In genomic region chr18:70310560-70311320, GRCh38 we compare ENCODE assay signal across 16 cellular contexts. TPM values are rescaled to one million over a fixed set of nuclear protein-coding genes. Genes with fewer than 3 reads are reported as not detected.
DNase-seq lines count a peak whose midpoint lies in the region; ATAC-seq, FAIRE-seq and TF ChIP-seq lines count a peak whose summit lies in the region.
"Had no signal": no experiment of that assay in that cellular context is flagged by ENCODE, and none has a peak within 500 bp of the region (broad histone marks: within the 10 kb centered on the region; RNA-seq: fewer than 3 reads in every experiment).

No MANE protein-coding gene starts in this region.

- peaks cover 100% of the 10 kb centered on the region for H3K79me2 ChIP-seq in HepG2 (ENCODE audit: insufficient read depth, low read length)

- H3K9me3 ChIP-seq in HepG2 (ENCODE audit: low read length), result peaks cover 7% of the 10 kb centered on the region
- no peaks in the 10 kb centered on the region for H3K9me3 ChIP-seq in right lobe of liver
- H3K9me3 ChIP-seq in mucosa of descending colon, result no peaks in the 10 kb centered on the region

- H3K9ac ChIP-seq in HepG2 (ENCODE audit: insufficient read depth, low read depth, low read length), result no peak overlapping the region
- H3K9ac ChIP-seq: GM23248 had no signal

- ATAC-seq in HepG2, result peak; percentile 42; the same call in 1 of the 3 replicates
- ATAC-seq in right lobe of liver, result no peak
- ATAC-seq in mucosa of descending colon, result peak; percentile 63
- no peak for ATAC-seq in HG02623 (IDR thresholded peaks at IDR 0.05; ENCODE audit: unreplicated experiment)
- no peak for ATAC-seq in GM21576 (IDR thresholded peaks at IDR 0.05; ENCODE audit: unreplicated experiment)
- no peak for ATAC-seq in HG02798 (IDR thresholded peaks at IDR 0.05; ENCODE audit: poor library complexity, unreplicated experiment)

- no peaks in the 10 kb centered on the region for H3K36me3 ChIP-seq in HepG2 (replicated peaks in 1 of 2; ENCODE audit: control insufficient read depth in 1 of 2, insufficient read depth in 2 of 2, low read length in 2 of 2)
- H3K36me3 ChIP-seq in right lobe of liver, result no peaks in the 10 kb centered on the region
- H3K36me3 ChIP-seq in bronchial epithelial cell (ENCODE audit: control insufficient read depth, insufficient read depth, low read length), result no peaks in the 10 kb centered on the region
- H3K36me3 ChIP-seq in mucosa of descending colon (ENCODE audit: low read depth), result no peaks in the 10 kb centered on the region

- H3K4me2 ChIP-seq in HepG2 (ENCODE audit: low read depth, low read length), result no peak overlapping the region

- in situ Hi-C loops in HepG2 (cut with HindIII; ENCODE audit: extremely low pct_ligation_motif_present, low pct_unique_long_range_greater_than_20kb), result no loop called here

- H3K27me3 ChIP-seq in HepG2 (ENCODE audit: control insufficient read depth in 1 of 2, insufficient read depth in 2 of 2, low read length in 2 of 2) (no peaks in the 10 kb centered on the region), right lobe of liver (no peaks in the 10 kb centered on the region), bronchial epithelial cell (ENCODE audit: control insufficient read depth, insufficient read depth, low read length) (no peaks in the 10 kb centered on the region)

- DNase-seq in HepG2 (ENCODE audit: low spot score), result no peak
- no peak for DNase-seq in right lobe of liver
- no peak for DNase-seq in bronchial epithelial cell (ENCODE audit: low read depth)
- no peak for DNase-seq in mucosa of descending colon
- no peak for DNase-seq in A172 (ENCODE audit: low spot score)
- DNase-seq: AML-193; CD4-positive, CD25-positive, alpha-beta regulatory T cell; GM23248; NCI-H1417; NCI-H1930; NCI-H2171; NCI-H510A had no signal

- TF ChIP-seq EP300 in HepG2 (IDR thresholded peaks at IDR 0.05; ENCODE audit: low read depth in 2 of 2, low read length in 2 of 2) (no peak), HepG2 (CRISPR knock-in tag; IDR thresholded peaks at IDR 0.05; ENCODE audit: borderline replicate concordance) (no peak)

- POLR2A ChIA-PET in HepG2 (lab: Yijun Ruan, JAX), result no interaction called here

- 96% methylated on average over 6 of the region's 6 CpGs for WGBS in HepG2 (ENCODE audit: low lambda C conversion rate)
- 86% methylated on average over 6 of the region's 6 CpGs for WGBS in right lobe of liver (ENCODE audit: insufficient coverage, low coverage, low lambda C conversion rate, missing lambda C conversion rate)

- peaks cover 9% of the 10 kb centered on the region for H4K20me1 ChIP-seq in HepG2 (ENCODE audit: insufficient read depth, low read length)

- H3K4me3 ChIP-seq in HepG2 (replicated peaks in 1 of 3; ENCODE audit: insufficient read depth in 1 of 3, low read depth in 2 of 3, low read length in 3 of 3), result no peak overlapping the region
- no peak overlapping the region for H3K4me3 ChIP-seq in right lobe of liver
- no peak overlapping the region for H3K4me3 ChIP-seq in bronchial epithelial cell (ENCODE audit: low read depth, low read length)
- no peak overlapping the region for H3K4me3 ChIP-seq in mucosa of descending colon
- H3K4me3 ChIP-seq: GM23248 had no signal

- no peak for TF ChIP-seq RAD21 in HepG2 (CRISPR knock-in tag; IDR thresholded peaks at IDR 0.05)

- peak overlapping the region; percentile 20 for H3K27ac ChIP-seq in HepG2 (ENCODE audit: extremely low read length, insufficient read depth, low read length)
- H3K27ac ChIP-seq in right lobe of liver, result no peak overlapping the region
- H3K27ac ChIP-seq: GM23248 had no signal

- BruUV-seq in HepG2 (replicated peaks; lab: Mats Ljungman, UMichigan), result no TSS peak

- FAIRE-seq in HepG2 (lab: Jason Lieb, UNC) (no peak), bronchial epithelial cell (lab: Jason Lieb, UNC) (peak; percentile 55)
- FAIRE-seq: GM12891 had no signal

- CTCF ChIA-PET in HepG2 (lab: Yijun Ruan, JAX; ENCODE audit: low intra/inter-chr PET ratio, low total read pairs), result no interaction called here

- TF ChIP-seq CTCF in HepG2 (CRISPR knock-in tag; IDR thresholded peaks at IDR 0.05) (no peak), right lobe of liver (IDR thresholded peaks at IDR 0.05) (no peak), bronchial epithelial cell (IDR thresholded peaks at IDR 0.05; ENCODE audit: insufficient read depth, low read length, severe bottlenecking) (no peak), mucosa of descending colon (IDR thresholded peaks at IDR 0.05) (no peak)

- no peak overlapping the region for H2AFZ ChIP-seq in HepG2 (ENCODE audit: low read length)
- H2AFZ ChIP-seq: GM23248 had no signal

- H3K4me1 ChIP-seq in HepG2 (ENCODE audit: insufficient read depth, low read length) (peaks cover 65% of the 10 kb centered on the region), right lobe of liver (peaks cover 0 to 26% (median 0%) of the 10 kb centered on the region in 4 donors), mucosa of descending colon (ENCODE audit: low read depth) (peaks cover 31% of the 10 kb centered on the region)

- TF ChIP-seq POLR2A in HepG2 (IDR thresholded peaks at IDR 0.05; ENCODE audit: insufficient read depth in 1 of 2, low read depth in 2 of 2, low read length in 2 of 2) (no peak), right lobe of liver (IDR thresholded peaks at IDR 0.05) (no peak)

- intact Hi-C loops in HepG2 (cut with micrococcal nuclease; ENCODE audit: unreplicated experiment) (loop anchor here (5.0 kb wide), 1 partner anchor 122 kb away; no protein-coding TSS in a partner anchor), right lobe of liver (cut with DNase I) (no loop called here), mucosa of descending colon (cut with DNase I, micrococcal nuclease) (no loop called here)

TF ChIP-seq in HepG2, 621 proteins besides CTCF, POLR2A, EP300 and RAD21:
- TF ChIP-seq ZNF768 (CRISPR knock-in tag; IDR thresholded peaks at IDR 0.05), result no peak
- no peak for TF ChIP-seq ZSCAN22 (CRISPR knock-in tag; IDR thresholded peaks at IDR 0.05)
- no peak for TF ChIP-seq HNRNPUL1 (IDR thresholded peaks at IDR 0.05; ENCODE audit: low read depth, low read length)
- TF ChIP-seq ZNF878 (CRISPR knock-in tag; IDR thresholded peaks at IDR 0.05), result 0 out of 2 replicates have a peak, but pooled peaks have one; percentile 8
TF ChIP-seq in HepG2: peak in this region for 1.

RNA-seq across cellular contexts. Expression of gene SOCS6, which starts 21.9 kb away (rescaled TPM):
- 38.3 and 49.0 TPM in 2 replicates for total RNA-seq in HepG2 (2016; rRNA removed; fragmentation: Illumina TruSeq; extraction: Trizol)
- total RNA-seq in HepG2 (2016; cell fraction: cytosol; rRNA removed; fragmentation: Illumina TruSeq; extraction: Trizol; ENCODE audit: low read depth), result 5.6 and 6.6 TPM in 2 replicates
- 37.6 and 47.6 TPM in 2 replicates for total RNA-seq in HepG2 (2016; cell fraction: insoluble cytoplasmic fraction; rRNA removed; fragmentation: Illumina TruSeq; extraction: Trizol)
- total RNA-seq in HepG2 (2016; cell fraction: membrane; rRNA removed; fragmentation: Illumina TruSeq; extraction: Trizol), result 27.3 and 28.4 TPM in 2 replicates
- total RNA-seq in HepG2 (2016; cell fraction: nucleus; rRNA removed; fragmentation: Illumina TruSeq; extraction: Trizol), result 30.4 and 31.8 TPM in 2 replicates
- polyA plus RNA-seq in HepG2 (2011; rRNA removed), result 16.4 and 18.6 TPM in 2 replicates
- 12.9 and 16.3 TPM in 2 replicates for polyA plus RNA-seq in HepG2 (2011; cell fraction: cytosol; rRNA removed)
- 11.7 and 13.4 TPM in 2 replicates for polyA plus RNA-seq in HepG2 (2011; cell fraction: nucleus; rRNA removed)
- 16.0 and 19.4 TPM in 2 replicates for polyA plus RNA-seq in HepG2 (2012)
- polyA plus RNA-seq in HepG2 (2016; cell fraction: cytosol; fragmentation: Illumina TruSeq; extraction: Trizol; ENCODE audit: low read depth), result 3.9 and 4.2 TPM in 2 replicates
- polyA plus RNA-seq in HepG2 (2016; cell fraction: insoluble cytoplasmic fraction; fragmentation: Illumina TruSeq; extraction: Trizol; ENCODE audit: low read depth), result 29.0 and 32.7 TPM in 2 replicates
- polyA plus RNA-seq in HepG2 (2016; cell fraction: membrane; fragmentation: Illumina TruSeq; extraction: Trizol; ENCODE audit: low read depth), result 13.0 and 13.4 TPM in 2 replicates
- polyA plus RNA-seq in HepG2 (2016; cell fraction: nucleus; fragmentation: Illumina TruSeq; extraction: Trizol; ENCODE audit: insufficient read depth, low read depth), result 29.4 and 30.4 TPM in 2 replicates
- polyA minus RNA-seq in HepG2 (2011; rRNA and poly(A)+ RNA removed; ENCODE audit: low replicate concordance), result 25.5 and 66.8 TPM in 2 replicates
- polyA minus RNA-seq in HepG2 (2011; cell fraction: cytosol; rRNA and poly(A)+ RNA removed), result 23.0 and 28.6 TPM in 2 replicates
- 53.8 and 56.2 TPM in 2 replicates for polyA minus RNA-seq in HepG2 (2011; cell fraction: nucleus; rRNA and poly(A)+ RNA removed)
- 10 to 100 TPM; 11.7 to 18.0 (median 14.0) TPM for total RNA-seq in right lobe of liver
- 51.6 and 52.7 TPM in 2 replicates for total RNA-seq in bronchial epithelial cell
- total RNA-seq in mucosa of descending colon, result 10 to 100 TPM; 37.2 to 49.6 (median 39.7) TPM
- 22.7 and 27.4 TPM in 2 replicates for total RNA-seq in A172 (2014; rRNA removed; shearing (Covaris generic))

Comparison
In these comparisons a context has a peak if more than half of its experiments do, and no peak if none do; other contexts are left out.
1. ATAC-seq: peak in HepG2 (single experiment) and mucosa of descending colon (single experiment); none in right lobe of liver (0 of 4), HG02623 (single experiment), GM21576 (single experiment) and HG02798 (single experiment).